9 cellular contexts compared by ENCODE assay signal in the genomic region with DNA sequence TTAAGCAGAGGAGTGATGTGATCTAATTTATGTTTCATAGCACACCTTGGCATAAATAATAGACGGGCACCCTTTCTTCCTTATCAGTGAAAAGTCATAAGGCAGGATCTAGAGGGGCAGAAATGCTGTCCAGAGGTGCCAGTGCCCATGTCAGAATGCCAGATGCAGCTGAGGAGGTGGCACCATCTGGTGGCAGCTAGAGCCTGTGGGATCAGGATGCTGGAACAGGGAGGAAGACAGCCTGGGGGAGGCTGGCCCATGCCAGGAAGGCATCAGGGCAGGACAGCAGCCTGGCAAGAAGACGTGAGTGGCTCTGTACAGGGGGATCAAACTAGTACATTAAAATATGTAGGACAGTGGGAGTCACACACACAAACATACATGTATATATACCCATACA. TPM values are rescaled to one million over a fixed set of nuclear protein-coding genes. Genes with fewer than 3 reads are reported as not detected.
DNase-seq lines count a peak whose midpoint lies in the region; ATAC-seq, FAIRE-seq and TF ChIP-seq lines count a peak whose summit lies in the region.
"Had no signal": no experiment of that assay in that cellular context is flagged by ENCODE, and none has a peak within 500 bp of the region (broad histone marks: within the 10 kb centered on the region; RNA-seq: fewer than 3 reads in every experiment).

No MANE protein-coding gene starts in this region.

- H2AFZ ChIP-seq in GM23248 (no peak overlapping the region), keratinocyte (ENCODE audit: control insufficient read depth, low read length) (no peak overlapping the region)

- H3K36me3 ChIP-seq in BJ (ENCODE audit: control insufficient read depth, insufficient read depth, low read length) (no peaks in the 10 kb centered on the region), GM23248 (ENCODE audit: low read depth) (no peaks in the 10 kb centered on the region), keratinocyte (ENCODE audit: control insufficient read depth in 2 of 2, extremely low read depth in 1 of 2, insufficient read depth in 2 of 2, low read length in 2 of 2) (no peaks in the 10 kb centered on the region)

- intact Hi-C loops in lower leg skin (cut with DNase I; ENCODE audit: low total_unique reads): loop anchor here (5.0 kb wide), 1 partner anchor 58 kb away; no protein-coding TSS in a partner anchor

- peaks cover 4% of the 10 kb centered on the region for H3K4me1 ChIP-seq in GM23248 (ENCODE audit: insufficient read depth)
- no peaks in the 10 kb centered on the region for H3K4me1 ChIP-seq in keratinocyte (ENCODE audit: control insufficient read depth, extremely low read depth, insufficient read depth, low read length)

- no peak for ATAC-seq in GM18498 (IDR thresholded peaks at IDR 0.05; ENCODE audit: unreplicated experiment)

- peaks cover 5% of the 10 kb centered on the region for H3F3A ChIP-seq in GM23248 (ENCODE audit: insufficient read depth)

- H4K20me1 ChIP-seq in GM23248 (ENCODE audit: insufficient read depth): no peaks in the 10 kb centered on the region
- no peaks in the 10 kb centered on the region for H4K20me1 ChIP-seq in keratinocyte (ENCODE audit: control insufficient read depth, extremely low read depth, insufficient read depth, low read length)

- FAIRE-seq in keratinocyte (lab: Jason Lieb, UNC): no peak
- FAIRE-seq: TTC549 had no signal

- TF ChIP-seq CTCF in BJ (IDR thresholded peaks at IDR 0.05; ENCODE audit: insufficient read depth, low read depth, low read length) (peak; percentile 26; the same call in 1 of the 2 replicates), keratinocyte (optimal IDR thresholded peaks at IDR 0.05 in 1 of 3, IDR thresholded peaks at IDR 0.05 in 1 of 3, conservative IDR thresholded peaks at IDR 0.05 in 1 of 3; ENCODE audit: extremely low read depth in 1 of 3, insufficient read depth in 2 of 3, low read length in 3 of 3) (peak; percentile 25 to 75 (median 62)), lower leg skin (IDR thresholded peaks at IDR 0.05) (no peak)

- no peak overlapping the region for H3K9ac ChIP-seq in GM23248
- H3K9ac ChIP-seq in keratinocyte (ENCODE audit: control insufficient read depth, extremely low read depth, insufficient read depth, low read length): no peak overlapping the region

- H3K27me3 ChIP-seq in BJ (ENCODE audit: control insufficient read depth, insufficient read depth, low read length) (no peaks in the 10 kb centered on the region; the same call in 1 of the 2 replicates), GM23248 (replicated peaks; ENCODE audit: insufficient read depth) (no peaks in the 10 kb centered on the region), keratinocyte (ENCODE audit: control insufficient read depth, extremely low read depth, insufficient read depth, low read length) (no peaks in the 10 kb centered on the region)

- 31 to 51% methylated on average over 2 of the region's 2 CpGs for WGBS in GM23248 (ENCODE audit: low coverage in 1 of 2, low lambda C conversion rate in 2 of 2, missing lambda C conversion rate in 2 of 2), 2 experiments
- 55 to 58% methylated on average over 2 of the region's 2 CpGs for WGBS in lower leg skin, 2 donors

- no peaks in the 10 kb centered on the region for H3K9me1 ChIP-seq in keratinocyte (ENCODE audit: control insufficient read depth, extremely low read depth, insufficient read depth, low read length)

- no peak for TF ChIP-seq POLR2A in lower leg skin (IDR thresholded peaks at IDR 0.05)

- H3K9me3 ChIP-seq in GM23248 (ENCODE audit: low read depth): no peaks in the 10 kb centered on the region
- no peaks in the 10 kb centered on the region for H3K9me3 ChIP-seq in keratinocyte (ENCODE audit: control insufficient read depth, low read depth, low read length)

- dilution Hi-C loops in keratinocyte (cut with MboI; ENCODE audit: extremely low pct_ligation_motif_present, low sequenced_read_pairs): no loop called here

- H3K27ac ChIP-seq in GM23248: no peak overlapping the region
- H3K27ac ChIP-seq in keratinocyte (ENCODE audit: control insufficient read depth, insufficient read depth, low read length): no peak overlapping the region

- CTCF ChIA-PET in BJ (lab: Yijun Ruan, JAX): interaction anchor here (0.9 to 2.9 kb wide), 3 partner anchors 8 to 20 kb away, joined by 3 to 8 read pairs (median 4); no protein-coding TSS in a partner anchor

- no peaks in the 10 kb centered on the region for H3K79me2 ChIP-seq in GM23248 (ENCODE audit: insufficient read depth)
- H3K79me2 ChIP-seq in keratinocyte (ENCODE audit: control insufficient read depth, insufficient read depth, low read length): no peaks in the 10 kb centered on the region

- H3K4me2 ChIP-seq in GM23248 (ENCODE audit: unreplicated experiment) (no peak overlapping the region), keratinocyte (ENCODE audit: control insufficient read depth, extremely low read depth, insufficient read depth, low read depth, low read length) (no peak overlapping the region)

- no peaks in the 10 kb centered on the region for H3K9me2 ChIP-seq in GM23248 (ENCODE audit: insufficient read depth)

- DNase-seq in BJ (ENCODE audit: low read depth): no peak
- DNase-seq in GM23248: peak; percentile 44
- peak; percentile 9 for DNase-seq in RPMI8226
- DNase-seq in keratinocyte (ENCODE audit: low read depth, low spot score): no peak
- no peak for DNase-seq in lower leg skin (ENCODE audit: low spot score in 2 of 2)
- no peak for DNase-seq in NCI-H510A (lab: John Stamatoyannopoulos, UW)
- no peak for DNase-seq in DMS153 treated with DMSO at 0.1 percent for 48 hours (lab: John Stamatoyannopoulos, UW; ENCODE audit: unreplicated experiment)

- POLR2A ChIA-PET in BJ (lab: Charles Lee): no interaction called here

- in situ Hi-C loops in GM23248 (cut with MboI): loop anchor here (25.0 kb wide), 1 partner anchor 418 kb away; no protein-coding TSS in a partner anchor

- H3K4me3 ChIP-seq in BJ (ENCODE audit: low read depth, low read length) (no peak overlapping the region), GM23248 (no peak overlapping the region), keratinocyte (ENCODE audit: control insufficient read depth in 2 of 3, extremely low read depth in 1 of 3, insufficient read depth in 2 of 3, low read depth in 1 of 3, low read length in 3 of 3) (no peak overlapping the region), lower leg skin (ENCODE audit: low read depth, poor library complexity, severe bottlenecking) (no peak overlapping the region)

RNA-seq across cellular contexts. Expression of a gene that starts 16.5 kb away (rescaled TPM):
- polyA plus RNA-seq in BJ (2011; rRNA removed): 0.02 TPM in 2 replicates
- polyA minus RNA-seq in BJ (2011; rRNA and poly(A)+ RNA removed): 0.05 TPM in 1 of 2 replicates, not detected in the other
- 0.11 TPM in 1 of 2 replicates, not detected in the other for total RNA-seq in GM23248 (2014; rRNA removed; shearing (Covaris generic))
- polyA plus RNA-seq in GM23248 (2016; fragmentation: Nextera tagmentation; extraction: Ambion mirVana): 0.08 TPM in 1 of 2 replicates, not detected in the other
- polyA plus RNA-seq in keratinocyte: 0.40 to 1.3 TPM (median 0.87 TPM) in 3 replicates
- 0.51 TPM for polyA plus RNA-seq in keratinocyte (2011; ENCODE audit: low read depth)
- 0.27 and 0.38 TPM in 2 replicates for polyA plus RNA-seq in keratinocyte (2011; cell fraction: cytosol; rRNA removed)
- polyA plus RNA-seq in keratinocyte (2011; cell fraction: nucleus; rRNA removed): 1.2 and 1.7 TPM in 2 replicates
- polyA plus RNA-seq in keratinocyte (2012; ENCODE audit: low replicate concordance): 0.07 and 1.6 TPM in 2 replicates
- polyA minus RNA-seq in keratinocyte: 0.23 to 1.3 TPM (median 0.63 TPM) in 3 replicates
- polyA minus RNA-seq in keratinocyte (2011; cell fraction: cytosol; rRNA and poly(A)+ RNA removed): 0.77 TPM
- polyA minus RNA-seq in keratinocyte (2011; cell fraction: nucleus; rRNA and poly(A)+ RNA removed): 0.95 and 1.8 TPM in 2 replicates
- total RNA-seq in lower leg skin: under 1 TPM; 0.04 to 0.88 (median 0.27) TPM

Comparison
In these comparisons a context has a peak if more than half of its experiments do, and no peak if none do; other contexts are left out.
1. DNase-seq: peak in GM23248 (single experiment) and RPMI8226 (single experiment); none in BJ (single experiment), keratinocyte (single experiment), lower leg skin (0 of 2), NCI-H510A (single experiment) and DMS153 treated with DMSO at 0.1 percent for 48 hours (single experiment).
2. CTCF ChIP-seq: peak in BJ (single experiment) and keratinocyte (3 of 3); none in lower leg skin (0 of 3).